In genomic region chr18:47893939-47894699, GRCh38 we compare ENCODE assay signal across 15 cellular contexts. TPM values are rescaled to one million over a fixed set of nuclear protein-coding genes. Genes with fewer than 3 reads are reported as not detected.
DNase-seq lines count a peak whose midpoint lies in the region; ATAC-seq lines count a peak whose summit lies in the region.
"Had no signal": no experiment of that assay in that cellular context is flagged by ENCODE, and none has a peak within 500 bp of the region (broad histone marks: within the 10 kb centered on the region; RNA-seq: fewer than 3 reads in every experiment).

No MANE protein-coding gene starts in this region.

- no peaks in the 10 kb centered on the region for H3K27me3 Mint-ChIP-seq in T-helper 1 cell treated with Interleukin-12 subunit alpha and Interleukin-12 subunit beta and Interleukin-4 antibody, amounts not matched to agents 30 μg/mL and 1 μg/mL, for 36 hours (ENCODE audit: low read depth)
- H3K27me3 Mint-ChIP-seq in central memory CD8-positive, alpha-beta T cell = no peaks in the 10 kb centered on the region
- H3K27me3 Mint-ChIP-seq: CD4-positive, alpha-beta memory T cell had no signal

- no peak for ATAC-seq in central memory CD8-positive, alpha-beta T cell (replicated peaks; ENCODE audit: extremely low read depth, poor library complexity, severe bottlenecking)
- no peak for ATAC-seq in HG03342 (IDR thresholded peaks at IDR 0.05; ENCODE audit: unreplicated experiment)
- no peak for ATAC-seq in GM21526 (IDR thresholded peaks at IDR 0.05; ENCODE audit: low FRiP score, unreplicated experiment)
- ATAC-seq: activated CD4-positive, CD25-positive, alpha-beta regulatory T cell treated with anti-CD3 and anti-CD28 coated beads, Interleukin-2, amount 50 U/mL, for 24 hours; gastroesophageal sphincter had no signal

- peaks cover 19% of the 10 kb centered on the region for H4K20me1 ChIP-seq in Karpas-422 (ENCODE audit: insufficient read depth, low read depth, low read length)

- peaks cover 42% of the 10 kb centered on the region; the same call in 1 of the 2 replicates for H3K36me3 ChIP-seq in Karpas-422 (ENCODE audit: insufficient read depth, low read length)
- H3K36me3 ChIP-seq in mesodermal cell (ENCODE audit: control insufficient read depth, insufficient read depth, low read length) = peaks cover 44% of the 10 kb centered on the region

- H3K4me2 ChIP-seq in Karpas-422 (ENCODE audit: low read depth, low read length, poor library complexity, severe bottlenecking) = no peak overlapping the region

- peaks cover 26% of the 10 kb centered on the region for H3K36me3 Mint-ChIP-seq in T-helper 1 cell treated with Interleukin-12 subunit alpha and Interleukin-12 subunit beta and Interleukin-4 antibody, amounts not matched to agents 30 μg/mL and 1 μg/mL, for 36 hours (ENCODE audit: low read depth)
- H3K36me3 Mint-ChIP-seq in central memory CD8-positive, alpha-beta T cell (ENCODE audit: insufficient read depth) = peaks cover 10% of the 10 kb centered on the region

- H3K9ac ChIP-seq in Karpas-422 (ENCODE audit: low read length) = no peak overlapping the region

- no peaks in the 10 kb centered on the region for H3K27me3 ChIP-seq in Karpas-422 (ENCODE audit: low read length)
- H3K27me3 ChIP-seq: gastroesophageal sphincter, suprapubic skin had no signal

- DNase-seq in T-helper 1 cell (no peak), Karpas-422 (no peak), NCI-H69 (lab: John Stamatoyannopoulos, UW) (no peak)
- no peak for DNase-seq in central memory CD8-positive, alpha-beta T cell (ENCODE audit: low spot score in 2 of 2)
- DNase-seq: 8988T; CD4-positive, alpha-beta memory T cell; NCI-H146; NCI-H446 treated with DMSO at 0.1 percent for 48 hours had no signal

- H3K4me3 Mint-ChIP-seq in T-helper 1 cell treated with Interleukin-12 subunit alpha and Interleukin-12 subunit beta and Interleukin-4 antibody, amounts not matched to agents 30 μg/mL and 1 μg/mL, for 36 hours = no peak overlapping the region
- H3K4me3 Mint-ChIP-seq in central memory CD8-positive, alpha-beta T cell = no peak overlapping the region

- no peaks in the 10 kb centered on the region for H3K9me2 ChIP-seq in Karpas-422 (replicated peaks; ENCODE audit: insufficient read depth, low read length)

- H3K4me1 Mint-ChIP-seq in T-helper 1 cell treated with Interleukin-12 subunit alpha and Interleukin-12 subunit beta and Interleukin-4 antibody, amounts not matched to agents 30 μg/mL and 1 μg/mL, for 36 hours (ENCODE audit: low read depth) = peaks cover 25% of the 10 kb centered on the region
- peaks cover 49% of the 10 kb centered on the region for H3K4me1 Mint-ChIP-seq in central memory CD8-positive, alpha-beta T cell

- H3K27ac ChIP-seq in Karpas-422 (ENCODE audit: low read length) = peak overlapping the region; percentile 25; the same call in 1 of the 2 replicates
- peak overlapping the region; percentile 26 for H3K27ac ChIP-seq in mesodermal cell (ENCODE audit: low read depth, low read length, severe bottlenecking)
- H3K27ac ChIP-seq: gastroesophageal sphincter, suprapubic skin had no signal

- H3K27ac Mint-ChIP-seq in T-helper 1 cell treated with Interleukin-12 subunit alpha and Interleukin-12 subunit beta and Interleukin-4 antibody, amounts not matched to agents 30 μg/mL and 1 μg/mL, for 36 hours = peak overlapping the region; percentile 1
- H3K27ac Mint-ChIP-seq in central memory CD8-positive, alpha-beta T cell (ENCODE audit: low read depth) = peak overlapping the region; percentile 65

- H3K4me3 ChIP-seq in Karpas-422 (ENCODE audit: low read length) (no peak overlapping the region), mesodermal cell (ENCODE audit: extremely low read depth, insufficient read depth, low read length, poor library complexity, severe bottlenecking) (no peak overlapping the region)
- H3K4me3 ChIP-seq: gastroesophageal sphincter, suprapubic skin had no signal

- H3K79me2 ChIP-seq in Karpas-422 (ENCODE audit: low read length) = peaks cover 98% of the 10 kb centered on the region

- H3K9me3 ChIP-seq in Karpas-422 (ENCODE audit: low read length) = no peaks in the 10 kb centered on the region
- no peaks in the 10 kb centered on the region for H3K9me3 ChIP-seq in mesodermal cell (ENCODE audit: control insufficient read depth, low read length)
- H3K9me3 ChIP-seq: gastroesophageal sphincter, suprapubic skin had no signal

- no peaks in the 10 kb centered on the region for H3K9me3 Mint-ChIP-seq in T-helper 1 cell treated with Interleukin-12 subunit alpha and Interleukin-12 subunit beta and Interleukin-4 antibody, amounts not matched to agents 30 μg/mL and 1 μg/mL, for 36 hours
- no peaks in the 10 kb centered on the region for H3K9me3 Mint-ChIP-seq in central memory CD8-positive, alpha-beta T cell
- H3K9me3 Mint-ChIP-seq: CD4-positive, alpha-beta memory T cell had no signal

- H3K4me1 ChIP-seq in Karpas-422 (ENCODE audit: low read length) (peaks cover 26% of the 10 kb centered on the region), mesodermal cell (ENCODE audit: control insufficient read depth, insufficient read depth, low read length, poor library complexity, severe bottlenecking) (peaks cover 30% of the 10 kb centered on the region)
- H3K4me1 ChIP-seq: suprapubic skin had no signal

- 90 to 92% methylated on average over 8 of the region's 9 CpGs for WGBS in mesodermal cell (ENCODE audit: insufficient coverage in 2 of 2), 2 experiments

- H2AFZ ChIP-seq in Karpas-422 (ENCODE audit: low read length) = no peak overlapping the region

RNA-seq across cellular contexts. Expression of gene SMAD2, which starts 36.3 kb away (rescaled TPM):
- 153 and 163 TPM in 2 replicates for total RNA-seq in Karpas-422 (2014; rRNA removed; shearing (Covaris generic); ENCODE audit: low replicate concordance)
- 73.2 TPM for polyA plus RNA-seq in mesodermal cell (2013, experiment 1 of 2)
- polyA plus RNA-seq in mesodermal cell (2013, experiment 2 of 2) = 73.0 TPM
